8 cellular contexts compared by ENCODE assay signal in genomic region chr16:67150833-67151396, GRCh38. TPM values are rescaled to one million over a fixed set of nuclear protein-coding genes. Genes with fewer than 3 reads are reported as not detected.
DNase-seq lines count a peak whose midpoint lies in the region; TF ChIP-seq lines count a peak whose summit lies in the region.

Gene B3GNT9, minus strand, starts transcription at chr16:67150998. Its CDS starts 513 bp downstream, at chr16:67150485.

- intact Hi-C loops in activated T-helper 2 cell treated with anti-CD3 and anti-CD28 coated beads, Interferon-gamma antibody, Interleukin-2, Interleukin-4, amounts not matched to agents 10 μg/mL and 5 μg/mL and 100 μg/mL, durations not matched to agents 14 hours and 24 hours and 36 hours (cut with micrococcal nuclease) = loop anchor here (5.0 to 10.0 kb wide), 2 partner anchors 36 to 276 kb away; no protein-coding TSS in a partner anchor

- no peak for TF ChIP-seq CTCF in GM20000 (IDR thresholded peaks at IDR 0.05; ENCODE audit: extremely low read depth, missing control alignments)
- no peak for TF ChIP-seq CTCF in neural crest cell (conservative IDR thresholded peaks at IDR 0.05)

- H3K4me3 Mint-ChIP-seq in activated T-helper 2 cell treated with anti-CD3 and anti-CD28 coated beads, Interferon-gamma antibody, Interleukin-2, Interleukin-4, amounts not matched to agents 10 μg/mL and 5 μg/mL and 100 μg/mL, durations not matched to agents 14 hours and 24 hours and 36 hours (ENCODE audit: low read depth) = peak within 1 kb of the TSS; percentile 74
- peak within 1 kb of the TSS; percentile 84 for H3K4me3 Mint-ChIP-seq in neural crest cell

- H3K4me1 Mint-ChIP-seq in activated T-helper 2 cell treated with anti-CD3 and anti-CD28 coated beads, Interferon-gamma antibody, Interleukin-2, Interleukin-4, amounts not matched to agents 10 μg/mL and 5 μg/mL and 100 μg/mL, durations not matched to agents 14 hours and 24 hours and 36 hours (ENCODE audit: low read depth) = peaks cover 21% of the 10 kb centered on the region
- peaks cover 4% of the 10 kb centered on the region for H3K4me1 Mint-ChIP-seq in neural crest cell

- H3K36me3 Mint-ChIP-seq in activated T-helper 2 cell treated with anti-CD3 and anti-CD28 coated beads, Interferon-gamma antibody, Interleukin-2, Interleukin-4, amounts not matched to agents 10 μg/mL and 5 μg/mL and 100 μg/mL, durations not matched to agents 14 hours and 24 hours and 36 hours (ENCODE audit: low read depth) = peaks cover 45% of the 10 kb centered on the region
- H3K36me3 Mint-ChIP-seq in neural crest cell (ENCODE audit: low read depth) = peaks cover 10% of the 10 kb centered on the region

- no peaks in the 10 kb centered on the region for H3K9me3 Mint-ChIP-seq in activated T-helper 2 cell treated with anti-CD3 and anti-CD28 coated beads, Interferon-gamma antibody, Interleukin-2, Interleukin-4, amounts not matched to agents 10 μg/mL and 5 μg/mL and 100 μg/mL, durations not matched to agents 14 hours and 24 hours and 36 hours
- H3K9me3 Mint-ChIP-seq in neural crest cell = no peaks in the 10 kb centered on the region

- H3K27ac Mint-ChIP-seq in activated T-helper 2 cell treated with anti-CD3 and anti-CD28 coated beads, Interferon-gamma antibody, Interleukin-2, Interleukin-4, amounts not matched to agents 10 μg/mL and 5 μg/mL and 100 μg/mL, durations not matched to agents 14 hours and 24 hours and 36 hours = no peak within 1 kb of the TSS
- no peak within 1 kb of the TSS for H3K27ac Mint-ChIP-seq in neural crest cell (ENCODE audit: unreplicated experiment)

- peaks cover 1% of the 10 kb centered on the region for H3K27me3 Mint-ChIP-seq in activated T-helper 2 cell treated with anti-CD3 and anti-CD28 coated beads, Interferon-gamma antibody, Interleukin-2, Interleukin-4, amounts not matched to agents 10 μg/mL and 5 μg/mL and 100 μg/mL, durations not matched to agents 14 hours and 24 hours and 36 hours (ENCODE audit: low read depth)
- H3K27me3 Mint-ChIP-seq in neural crest cell (ENCODE audit: low read depth) = peaks cover 53% of the 10 kb centered on the region

- DNase-seq in DMS79 (lab: John Stamatoyannopoulos, UW) = peak; percentile 54
- DNase-seq in GM20000 (ENCODE audit: low spot score) = peak; percentile 85
- peak; percentile 49 for DNase-seq in NCI-H1092 (lab: John Stamatoyannopoulos, UW)
- DNase-seq in activated T-helper 2 cell treated with anti-CD3 and anti-CD28 coated beads, Interferon-gamma antibody, Interleukin-2, Interleukin-4, amounts not matched to agents 10 μg/mL and 5 μg/mL and 100 μg/mL, durations not matched to agents 14 hours and 24 hours and 36 hours (ENCODE audit: low spot score) = no peak
- DNase-seq in germinal center (ENCODE audit: low spot score) = peak; percentile 57
- DNase-seq in neural crest cell (ENCODE audit: low read depth, low spot score) = peak; percentile 52
- DNase-seq in NOMO-1 treated with dmso at 0.1 percent for 144 hours (lab: John Stamatoyannopoulos, UW; ENCODE audit: unreplicated experiment) = no peak
- DNase-seq in occipital lobe (lab: John Stamatoyannopoulos, UW) = no peak

RNA-seq across cellular contexts. Expression of gene B3GNT9, which starts in this region (rescaled TPM):
- total RNA-seq in activated T-helper 2 cell treated with anti-CD3 and anti-CD28 coated beads, Interferon-gamma antibody, Interleukin-2, Interleukin-4, amounts not matched to agents 10 μg/mL and 5 μg/mL and 100 μg/mL, durations not matched to agents 14 hours and 24 hours and 36 hours = 5.0 and 5.1 TPM in 2 replicates
- total RNA-seq in neural crest cell (4.5 and 5.1 TPM in 2 replicates), occipital lobe (1.2 TPM)

Comparison
In these comparisons a context has a peak if more than half of its experiments do, and no peak if none do; other contexts are left out.
1. DNase-seq: peak in DMS79 (single experiment), GM20000 (single experiment), NCI-H1092 (single experiment), germinal center (single experiment) and neural crest cell (single experiment); none in activated T-helper 2 cell treated with anti-CD3 and anti-CD28 coated beads, Interferon-gamma antibody, Interleukin-2, Interleukin-4, amounts not matched to agents 10 μg/mL and 5 μg/mL and 100 μg/mL, durations not matched to agents 14 hours and 24 hours and 36 hours (single experiment), NOMO-1 treated with dmso at 0.1 percent for 144 hours (single experiment) and occipital lobe (single experiment).